8 cellular contexts compared by ENCODE assay signal in genomic region chr3:134650431-134651346, GRCh38. TPM values are rescaled to one million over a fixed set of nuclear protein-coding genes. Genes with fewer than 3 reads are reported as not detected.
A peak's percentile ranks its signal among the peaks of the same experiment; 100 is the strongest.
DNase-seq lines count a peak whose midpoint lies in the region; ATAC-seq, FAIRE-seq and TF ChIP-seq lines count a peak whose summit lies in the region.

Gene KY, minus strand, starts transcription at chr3:134651022. Its CDS starts 62 bp downstream, at chr3:134650960.

- H3K36me3 ChIP-seq in duodenal mucosa (ENCODE audit: control insufficient read depth in 1 of 2, insufficient read depth in 2 of 2, low read length in 2 of 2) (no peaks in the 10 kb centered on the region), HepG2 (replicated peaks in 1 of 2; ENCODE audit: control insufficient read depth in 1 of 2, insufficient read depth in 2 of 2, low read length in 2 of 2) (no peaks in the 10 kb centered on the region), suprapubic skin (no peaks in the 10 kb centered on the region)

- H3K9me3 ChIP-seq in duodenal mucosa (ENCODE audit: control insufficient read depth in 1 of 2, low read length in 2 of 2): no peaks in the 10 kb centered on the region
- no peaks in the 10 kb centered on the region for H3K9me3 ChIP-seq in HepG2 (ENCODE audit: low read length)
- no peaks in the 10 kb centered on the region for H3K9me3 ChIP-seq in suprapubic skin

- intact Hi-C loops in HepG2 (cut with micrococcal nuclease; ENCODE audit: unreplicated experiment): no loop called here
- intact Hi-C loops in activated CD4-positive, alpha-beta T cell treated with anti-CD3 and anti-CD28 coated beads, Interleukin-2, amount 10 ng/mL, durations not matched to agents 24 days and 14 days (cut with micrococcal nuclease): no loop called here

- no peak within 1 kb of the TSS for H2AFZ ChIP-seq in HepG2 (ENCODE audit: low read length)

- FAIRE-seq in HepG2 (lab: Jason Lieb, UNC): no peak

- H3K4me1 Mint-ChIP-seq in activated CD4-positive, alpha-beta T cell treated with anti-CD3 and anti-CD28 coated beads, Interleukin-2, amount 10 ng/mL, durations not matched to agents 24 days and 14 days: no peaks in the 10 kb centered on the region

- H3K9ac ChIP-seq in duodenal mucosa (ENCODE audit: low read depth in 1 of 2, low read length in 2 of 2): peak within 1 kb of the TSS; percentile 6 to 11
- H3K9ac ChIP-seq in HepG2 (ENCODE audit: insufficient read depth, low read depth, low read length): no peak within 1 kb of the TSS

- H3K27me3 ChIP-seq in duodenal mucosa (ENCODE audit: control insufficient read depth in 1 of 2, insufficient read depth in 2 of 2, low read length in 2 of 2) (peaks cover 0 to 6% of the 10 kb centered on the region in 2 donors), HepG2 (ENCODE audit: control insufficient read depth in 1 of 2, insufficient read depth in 2 of 2, low read length in 2 of 2) (peaks cover 0 to 36% of the 10 kb centered on the region in 2 experiments; a peak in 4 of 5 replicates), suprapubic skin (no peaks in the 10 kb centered on the region)

- no peak within 1 kb of the TSS for H3K27ac Mint-ChIP-seq in activated CD4-positive, alpha-beta T cell treated with anti-CD3 and anti-CD28 coated beads, Interleukin-2, amount 10 ng/mL, durations not matched to agents 24 days and 14 days

- peak; percentile 62 for DNase-seq in DMS79 treated with DMSO at 0.1 percent for 48 hours (lab: John Stamatoyannopoulos, UW)
- peak; percentile 8 for DNase-seq in NCI-H460 (ENCODE audit: extremely low read depth, low read depth)
- no peak for DNase-seq in HepG2 (ENCODE audit: low spot score)
- DNase-seq in suprapubic skin (ENCODE audit: low spot score in 2 of 2): peak in 1 of 2 donors; percentile 77
- no peak for DNase-seq in HT-29 (ENCODE audit: low spot score)
- DNase-seq in activated CD4-positive, alpha-beta T cell treated with anti-CD3 and anti-CD28 coated beads, Interleukin-2, amount 10 ng/mL, durations not matched to agents 24 days and 14 days: no peak

- peaks cover 18% of the 10 kb centered on the region for H3K27me3 Mint-ChIP-seq in activated CD4-positive, alpha-beta T cell treated with anti-CD3 and anti-CD28 coated beads, Interleukin-2, amount 10 ng/mL, durations not matched to agents 24 days and 14 days

- CTCF ChIA-PET in HepG2 (lab: Yijun Ruan, JAX; ENCODE audit: low intra/inter-chr PET ratio, low total read pairs): no interaction called here

- peak; percentile 25; the same call in 1 of the 2 replicates for TF ChIP-seq CTCF in HepG2 (CRISPR knock-in tag; IDR thresholded peaks at IDR 0.05)
- no peak for TF ChIP-seq CTCF in suprapubic skin (IDR thresholded peaks at IDR 0.05)

- in situ Hi-C loops in HepG2 (cut with HindIII; ENCODE audit: extremely low pct_ligation_motif_present, low pct_unique_long_range_greater_than_20kb): no loop called here

- H4K20me1 ChIP-seq in HepG2 (ENCODE audit: insufficient read depth, low read length): no peaks in the 10 kb centered on the region

- POLR2A ChIA-PET in HepG2 (lab: Yijun Ruan, JAX): no interaction called here

- TF ChIP-seq POLR2A in HepG2 (IDR thresholded peaks at IDR 0.05; ENCODE audit: insufficient read depth in 1 of 2, low read depth in 2 of 2, low read length in 2 of 2) (no peak), suprapubic skin (IDR thresholded peaks at IDR 0.05) (no peak)

- no peaks in the 10 kb centered on the region for H3K36me3 Mint-ChIP-seq in activated CD4-positive, alpha-beta T cell treated with anti-CD3 and anti-CD28 coated beads, Interleukin-2, amount 10 ng/mL, durations not matched to agents 24 days and 14 days (ENCODE audit: low read depth)

- no peak within 1 kb of the TSS for H3K4me3 Mint-ChIP-seq in activated CD4-positive, alpha-beta T cell treated with anti-CD3 and anti-CD28 coated beads, Interleukin-2, amount 10 ng/mL, durations not matched to agents 24 days and 14 days

- ATAC-seq in HepG2 (peak; percentile 73), GM21737 (IDR thresholded peaks at IDR 0.05; ENCODE audit: unreplicated experiment) (no peak)

- H3K9me3 Mint-ChIP-seq in activated CD4-positive, alpha-beta T cell treated with anti-CD3 and anti-CD28 coated beads, Interleukin-2, amount 10 ng/mL, durations not matched to agents 24 days and 14 days: no peaks in the 10 kb centered on the region

- no TSS peak for BruUV-seq in HepG2 (replicated peaks; lab: Mats Ljungman, UMichigan)

- no peak for TF ChIP-seq RAD21 in HepG2 (CRISPR knock-in tag; IDR thresholded peaks at IDR 0.05)

- 48% methylated on average over 46 of the region's 77 CpGs for WGBS in HepG2 (ENCODE audit: low lambda C conversion rate)
- WGBS in suprapubic skin: 2% methylated on average over 27 of the region's 77 CpGs

- no peak for TF ChIP-seq EP300 in HepG2 (IDR thresholded peaks at IDR 0.05; ENCODE audit: low read depth in 2 of 2, low read length in 2 of 2)
- no peak for TF ChIP-seq EP300 in HepG2 (CRISPR knock-in tag; IDR thresholded peaks at IDR 0.05; ENCODE audit: borderline replicate concordance)
- TF ChIP-seq EP300 in suprapubic skin (IDR thresholded peaks at IDR 0.05): no peak

- no peak within 1 kb of the TSS for H3K4me2 ChIP-seq in HepG2 (ENCODE audit: low read depth, low read length)

- no peaks in the 10 kb centered on the region for H3K79me2 ChIP-seq in HepG2 (ENCODE audit: insufficient read depth, low read length)

- H3K4me3 ChIP-seq in duodenal mucosa (ENCODE audit: low read depth in 1 of 2, low read length in 2 of 2): peak within 1 kb of the TSS; percentile 66
- no peak within 1 kb of the TSS for H3K4me3 ChIP-seq in HepG2 (replicated peaks in 1 of 3; ENCODE audit: insufficient read depth in 1 of 3, low read depth in 2 of 3, low read length in 3 of 3)
- H3K4me3 ChIP-seq in suprapubic skin: peak within 1 kb of the TSS; percentile 48

- H3K4me1 ChIP-seq in duodenal mucosa (ENCODE audit: control insufficient read depth in 1 of 2, insufficient read depth in 2 of 2, low read length in 2 of 2) (peaks cover 8 to 10% of the 10 kb centered on the region in 2 donors), HepG2 (ENCODE audit: insufficient read depth, low read length) (no peaks in the 10 kb centered on the region), suprapubic skin (peaks cover 10% of the 10 kb centered on the region)

- H3K27ac ChIP-seq in duodenal mucosa (ENCODE audit: low read depth, low read length) (no peak within 1 kb of the TSS), HepG2 (ENCODE audit: extremely low read length, insufficient read depth, low read length) (no peak within 1 kb of the TSS), suprapubic skin (peak within 1 kb of the TSS; percentile 67)

TF ChIP-seq in HepG2, 621 proteins besides CTCF, POLR2A, EP300 and RAD21 (continues in another document):
- TF ChIP-seq PHF5A (CRISPR knock-in tag; IDR thresholded peaks at IDR 0.05; ENCODE audit: low read depth, unreplicated experiment): no peak
- peak; percentile 73 to 79 for TF ChIP-seq MAFK (conservative IDR thresholded peaks at IDR 0.05 in 1 of 2, IDR thresholded peaks at IDR 0.05 in 1 of 2; ENCODE audit: low read length in 2 of 2)
- no peak for TF ChIP-seq GTF2F1 (IDR thresholded peaks at IDR 0.05; ENCODE audit: low read length)
- no peak for TF ChIP-seq HDAC1 (CRISPR knock-in tag; IDR thresholded peaks at IDR 0.05)
- TF ChIP-seq ARID3A (IDR thresholded peaks at IDR 0.05; ENCODE audit: low read depth, low read length): no peak

RNA-seq across cellular contexts. Expression of gene KY, which starts in this region (rescaled TPM):
- total RNA-seq in NCI-H460 (2014; rRNA removed; shearing (Covaris generic)): not detected in 2 replicates
- not detected in 2 replicates for polyA plus RNA-seq in NCI-H460 (2014; cell fraction: nucleus; rRNA removed)
- total RNA-seq in HepG2 (2016; rRNA removed; fragmentation: Illumina TruSeq; extraction: Trizol): not detected in 2 replicates
- total RNA-seq in HepG2 (2016; cell fraction: cytosol; rRNA removed; fragmentation: Illumina TruSeq; extraction: Trizol; ENCODE audit: low read depth): not detected in 2 replicates
- total RNA-seq in HepG2 (2016; cell fraction: insoluble cytoplasmic fraction; rRNA removed; fragmentation: Illumina TruSeq; extraction: Trizol): not detected in 2 replicates
- not detected in 2 replicates for total RNA-seq in HepG2 (2016; cell fraction: membrane; rRNA removed; fragmentation: Illumina TruSeq; extraction: Trizol)
- total RNA-seq in HepG2 (2016; cell fraction: nucleus; rRNA removed; fragmentation: Illumina TruSeq; extraction: Trizol): not detected in 2 replicates
- polyA plus RNA-seq in HepG2 (2011; rRNA removed): not detected in 2 replicates
- not detected in 2 replicates for polyA plus RNA-seq in HepG2 (2011; cell fraction: cytosol; rRNA removed)
- not detected in 2 replicates for polyA plus RNA-seq in HepG2 (2011; cell fraction: nucleus; rRNA removed)
- polyA plus RNA-seq in HepG2 (2012): not detected in 2 replicates
- not detected in 2 replicates for polyA plus RNA-seq in HepG2 (2016; cell fraction: cytosol; fragmentation: Illumina TruSeq; extraction: Trizol; ENCODE audit: low read depth)
- polyA plus RNA-seq in HepG2 (2016; cell fraction: insoluble cytoplasmic fraction; fragmentation: Illumina TruSeq; extraction: Trizol; ENCODE audit: low read depth): not detected in 2 replicates
- polyA plus RNA-seq in HepG2 (2016; cell fraction: membrane; fragmentation: Illumina TruSeq; extraction: Trizol; ENCODE audit: low read depth): not detected in 2 replicates
- not detected in 2 replicates for polyA plus RNA-seq in HepG2 (2016; cell fraction: nucleus; fragmentation: Illumina TruSeq; extraction: Trizol; ENCODE audit: insufficient read depth, low read depth)
- polyA minus RNA-seq in HepG2 (2011; rRNA and poly(A)+ RNA removed; ENCODE audit: low replicate concordance): 0.05 TPM in 1 of 2 replicates, not detected in the other
- polyA minus RNA-seq in HepG2 (2011; cell fraction: cytosol; rRNA and poly(A)+ RNA removed): not detected in 2 replicates
- polyA minus RNA-seq in HepG2 (2011; cell fraction: nucleus; rRNA and poly(A)+ RNA removed): not detected in 2 replicates
- 10 to 100 TPM; 41.9 to 99.8 (median 53.9) TPM for total RNA-seq in suprapubic skin
- not detected in 2 replicates for total RNA-seq in HT-29 (2014; rRNA removed; shearing (Covaris generic))
- not detected in 2 replicates for total RNA-seq in activated CD4-positive, alpha-beta T cell treated with anti-CD3 and anti-CD28 coated beads, Interleukin-2, amount 10 ng/mL, durations not matched to agents 24 days and 14 days

Comparison
In these comparisons a context has a peak if more than half of its experiments do, and no peak if none do; other contexts are left out.
1. RNA of gene KY (total RNA-seq): 41.9 to 99.8 TPM in suprapubic skin; not detected in HepG2, not detected in NCI-H460, not detected in HT-29 and not detected in activated CD4-positive, alpha-beta T cell treated with anti-CD3 and anti-CD28 coated beads, Interleukin-2, amount 10 ng/mL, durations not matched to agents 24 days and 14 days; every median in the first group is over 10 times any median in the second.
2. Peak in DNase-seq in NCI-H460; RNA of the gene not detected or under 1 TPM.
3. Peak in ATAC-seq in HepG2; RNA of the gene not detected or under 1 TPM.
4. H3K4me3 ChIP-seq: peak in duodenal mucosa (2 of 2) and suprapubic skin (single experiment); none in HepG2 (0 of 3).